In genomic region chr1:182644863-182645262, GRCh38 we compare ENCODE assay signal across 1 cellular context.
TF ChIP-seq lines count a peak whose summit lies in the region.

No MANE protein-coding gene starts in this region.

TF ChIP-seq in GM23338, 12 proteins besides CTCF, POLR2A, EP300 and RAD21:
- TF ChIP-seq, protein P1, sequence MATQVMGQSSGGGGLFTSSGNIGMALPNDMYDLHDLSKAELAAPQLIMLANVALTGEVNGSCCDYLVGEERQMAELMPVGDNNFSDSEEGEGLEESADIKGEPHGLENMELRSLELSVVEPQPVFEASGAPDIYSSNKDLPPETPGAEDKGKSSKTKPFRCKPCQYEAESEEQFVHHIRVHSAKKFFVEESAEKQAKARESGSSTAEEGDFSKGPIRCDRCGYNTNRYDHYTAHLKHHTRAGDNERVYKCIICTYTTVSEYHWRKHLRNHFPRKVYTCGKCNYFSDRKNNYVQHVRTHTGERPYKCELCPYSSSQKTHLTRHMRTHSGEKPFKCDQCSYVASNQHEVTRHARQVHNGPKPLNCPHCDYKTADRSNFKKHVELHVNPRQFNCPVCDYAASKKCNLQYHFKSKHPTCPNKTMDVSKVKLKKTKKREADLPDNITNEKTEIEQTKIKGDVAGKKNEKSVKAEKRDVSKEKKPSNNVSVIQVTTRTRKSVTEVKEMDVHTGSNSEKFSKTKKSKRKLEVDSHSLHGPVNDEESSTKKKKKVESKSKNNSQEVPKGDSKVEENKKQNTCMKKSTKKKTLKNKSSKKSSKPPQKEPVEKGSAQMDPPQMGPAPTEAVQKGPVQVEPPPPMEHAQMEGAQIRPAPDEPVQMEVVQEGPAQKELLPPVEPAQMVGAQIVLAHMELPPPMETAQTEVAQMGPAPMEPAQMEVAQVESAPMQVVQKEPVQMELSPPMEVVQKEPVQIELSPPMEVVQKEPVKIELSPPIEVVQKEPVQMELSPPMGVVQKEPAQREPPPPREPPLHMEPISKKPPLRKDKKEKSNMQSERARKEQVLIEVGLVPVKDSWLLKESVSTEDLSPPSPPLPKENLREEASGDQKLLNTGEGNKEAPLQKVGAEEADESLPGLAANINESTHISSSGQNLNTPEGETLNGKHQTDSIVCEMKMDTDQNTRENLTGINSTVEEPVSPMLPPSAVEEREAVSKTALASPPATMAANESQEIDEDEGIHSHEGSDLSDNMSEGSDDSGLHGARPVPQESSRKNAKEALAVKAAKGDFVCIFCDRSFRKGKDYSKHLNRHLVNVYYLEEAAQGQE (IDR thresholded peaks at IDR 0.05; ENCODE audit: unreplicated experiment) = no peak
- TF ChIP-seq POLR2AphosphoS5 (IDR thresholded peaks at IDR 0.05; ENCODE audit: low read depth) = no peak
- TF ChIP-seq EZH2phosphoT487 (IDR thresholded peaks at IDR 0.05; ENCODE audit: unreplicated experiment) = no peak
- no peak for TF ChIP-seq ZNF331 (CRISPR knock-in tag; IDR thresholded peaks at IDR 0.05; ENCODE audit: low read depth)
- no peak for TF ChIP-seq EZH2 (IDR thresholded peaks at IDR 0.05; ENCODE audit: low read depth, unreplicated experiment)
- TF ChIP-seq JUNB (IDR thresholded peaks at IDR 0.05; ENCODE audit: unreplicated experiment) = no peak
- no peak for TF ChIP-seq CREB1 (CRISPR knock-in tag; IDR thresholded peaks at IDR 0.05; ENCODE audit: low read depth)
- no peak for TF ChIP-seq NANOG (IDR thresholded peaks at IDR 0.05; ENCODE audit: borderline replicate concordance)
- TF ChIP-seq ZNF114 (CRISPR knock-in tag; IDR thresholded peaks at IDR 0.05) = no peak
- TF ChIP-seq, protein P2, sequence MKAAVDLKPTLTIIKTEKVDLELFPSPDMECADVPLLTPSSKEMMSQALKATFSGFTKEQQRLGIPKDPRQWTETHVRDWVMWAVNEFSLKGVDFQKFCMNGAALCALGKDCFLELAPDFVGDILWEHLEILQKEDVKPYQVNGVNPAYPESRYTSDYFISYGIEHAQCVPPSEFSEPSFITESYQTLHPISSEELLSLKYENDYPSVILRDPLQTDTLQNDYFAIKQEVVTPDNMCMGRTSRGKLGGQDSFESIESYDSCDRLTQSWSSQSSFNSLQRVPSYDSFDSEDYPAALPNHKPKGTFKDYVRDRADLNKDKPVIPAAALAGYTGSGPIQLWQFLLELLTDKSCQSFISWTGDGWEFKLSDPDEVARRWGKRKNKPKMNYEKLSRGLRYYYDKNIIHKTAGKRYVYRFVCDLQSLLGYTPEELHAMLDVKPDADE (IDR thresholded peaks at IDR 0.05) = no peak
- TF ChIP-seq STAT1 (IDR thresholded peaks at IDR 0.05; ENCODE audit: unreplicated experiment) = no peak
